8 cellular contexts compared by ENCODE assay signal in genomic region chr9:89319015-89319905, GRCh38. TPM values are rescaled to one million over a fixed set of nuclear protein-coding genes. Genes with fewer than 3 reads are reported as not detected.
A peak's percentile ranks its signal among the peaks of the same experiment; 100 is the strongest.
DNase-seq lines count a peak whose midpoint lies in the region; ATAC-seq and TF ChIP-seq lines count a peak whose summit lies in the region.

No MANE protein-coding gene starts in this region.

- ATAC-seq in HG02610 (IDR thresholded peaks at IDR 0.05; ENCODE audit: unreplicated experiment), result no peak

- H3K23ac ChIP-seq in mesenchymal stem cell (ENCODE audit: low read length in 2 of 2), result no peak overlapping the region

- H2AFZ ChIP-seq in mesenchymal stem cell (ENCODE audit: low read depth, low read length), result no peak overlapping the region

- TF ChIP-seq CTCF in BJ (IDR thresholded peaks at IDR 0.05; ENCODE audit: insufficient read depth, low read depth, low read length) (no peak), MCF 10A (IDR thresholded peaks at IDR 0.05; ENCODE audit: unreplicated experiment) (peak; percentile 57), vagina (IDR thresholded peaks at IDR 0.05) (peak in 1 of 3 experiments; percentile 1)

- intact Hi-C loops in MCF 10A (cut with micrococcal nuclease), result loop anchor here (1.0 kb wide), 1 partner anchor 230 kb away; no protein-coding TSS in a partner anchor
- intact Hi-C loops in vagina (cut with DNase I), result no loop called here

- peaks cover 40 to 58% (median 43%) of the 10 kb centered on the region in 3 donors for H3K4me1 Mint-ChIP-seq in IgD-negative memory B cell
- peaks cover 36% of the 10 kb centered on the region for H3K4me1 Mint-ChIP-seq in MCF 10A (ENCODE audit: insufficient read depth, unreplicated experiment)

- H3K27ac ChIP-seq in mesenchymal stem cell (ENCODE audit: low read length, poor library complexity, severe bottlenecking), result peak overlapping the region; percentile 80
- peak overlapping the region; percentile 98 for H3K27ac ChIP-seq in vagina

- TSS peak; percentile 32 for BruUV-seq in MCF 10A (replicated peaks; lab: Mats Ljungman, UMichigan)

- H3K18ac ChIP-seq in mesenchymal stem cell (ENCODE audit: low read depth in 1 of 2, low read length in 2 of 2), result no peak overlapping the region

- H2BK5ac ChIP-seq in mesenchymal stem cell (ENCODE audit: low read depth, low read length, poor library complexity, severe bottlenecking), result no peak overlapping the region

- no peak overlapping the region for H3K4ac ChIP-seq in mesenchymal stem cell (ENCODE audit: low read depth in 1 of 2, low read length in 2 of 2)

- no peaks in the 10 kb centered on the region for H3K9me3 ChIP-seq in mesenchymal stem cell (ENCODE audit: control insufficient read depth, low read length)
- H3K9me3 ChIP-seq in vagina, result no peaks in the 10 kb centered on the region

- H3K27me3 ChIP-seq in BJ (ENCODE audit: control insufficient read depth, insufficient read depth, low read length) (no peaks in the 10 kb centered on the region), mesenchymal stem cell (ENCODE audit: control insufficient read depth in 1 of 2, insufficient read depth in 1 of 2, low read length in 2 of 2) (no peaks in the 10 kb centered on the region), vagina (no peaks in the 10 kb centered on the region)

- H3K4me2 ChIP-seq in mesenchymal stem cell (ENCODE audit: low read length, poor library complexity, severe bottlenecking), result peak overlapping the region; percentile 69

- no peaks in the 10 kb centered on the region for H3K36me3 Mint-ChIP-seq in IgD-negative memory B cell
- peaks cover 31% of the 10 kb centered on the region for H3K36me3 Mint-ChIP-seq in MCF 10A (ENCODE audit: insufficient read depth, unreplicated experiment)

- peak overlapping the region; percentile 96 to 99 (median 97) for H3K27ac Mint-ChIP-seq in IgD-negative memory B cell
- peak overlapping the region; percentile 97 for H3K27ac Mint-ChIP-seq in MCF 10A (ENCODE audit: low read depth, unreplicated experiment)

- DNase-seq in BJ (ENCODE audit: low read depth) (no peak), MCF 10A (ENCODE audit: unreplicated experiment) (peak; percentile 9), mesenchymal stem cell (no peak), vagina (ENCODE audit: extremely low spot score in 2 of 2) (no peak), epidermal melanocyte (ENCODE audit: insufficient read length, low spot score) (no peak), inferior parietal cortex (ENCODE audit: extremely low spot score) (no peak)

- H3K36me3 ChIP-seq in BJ (ENCODE audit: control insufficient read depth, insufficient read depth, low read length) (no peaks in the 10 kb centered on the region), mesenchymal stem cell (ENCODE audit: control insufficient read depth in 1 of 2, insufficient read depth in 2 of 2, low read depth in 1 of 2, low read length in 2 of 2) (peaks cover 0 to 33% of the 10 kb centered on the region in 2 experiments), vagina (peaks cover 0 to 4% of the 10 kb centered on the region in 2 donors)

- H3K4me3 ChIP-seq in BJ (ENCODE audit: low read depth, low read length), result peak overlapping the region; percentile 77
- H3K4me3 ChIP-seq in mesenchymal stem cell (ENCODE audit: insufficient read depth in 1 of 2, low read depth in 1 of 2, low read length in 2 of 2), result peak overlapping the region in 1 of 2 experiments; percentile 93
- peak overlapping the region; percentile 58 to 66 for H3K4me3 ChIP-seq in vagina

- H2BK15ac ChIP-seq in mesenchymal stem cell (ENCODE audit: low read depth, poor library complexity, severe bottlenecking), result no peak overlapping the region

- no peak overlapping the region for H2BK12ac ChIP-seq in mesenchymal stem cell (ENCODE audit: low read length in 2 of 2)

- no peak for TF ChIP-seq POLR2A in vagina (IDR thresholded peaks at IDR 0.05)

- H3K27me3 Mint-ChIP-seq in IgD-negative memory B cell (no peaks in the 10 kb centered on the region), MCF 10A (ENCODE audit: insufficient read depth, unreplicated experiment) (no peaks in the 10 kb centered on the region)

- H2AK5ac ChIP-seq in mesenchymal stem cell (ENCODE audit: low read length, severe bottlenecking), result no peak overlapping the region

- H3K14ac ChIP-seq in mesenchymal stem cell (ENCODE audit: low read length in 2 of 2), result no peak overlapping the region

- CTCF ChIA-PET in BJ (lab: Yijun Ruan, JAX) (interaction anchor here (0.6 to 9.0 kb wide), 6 partner anchors 13 to 237 kb away, joined by 3 to 45 read pairs (median 3); no protein-coding TSS in a partner anchor), MCF 10A (lab: Yijun Ruan, JAX) (interaction anchor here (0.6 to 2.4 kb wide), 4 partner anchors 162 to 234 kb away, joined by 3 to 16 read pairs (median 3); no protein-coding TSS in a partner anchor)

- H3K9me3 Mint-ChIP-seq in IgD-negative memory B cell (no peaks in the 10 kb centered on the region), MCF 10A (ENCODE audit: unreplicated experiment) (no peaks in the 10 kb centered on the region)

- H3K9ac ChIP-seq in mesenchymal stem cell (ENCODE audit: low read length), result peak overlapping the region; percentile 96

- WGBS in mesenchymal stem cell, result 13% methylated on average over 7 of the region's 13 CpGs

- no peak overlapping the region for H2BK120ac ChIP-seq in mesenchymal stem cell (ENCODE audit: low read depth, low read length)

- H3K79me1 ChIP-seq in mesenchymal stem cell (replicated peaks; ENCODE audit: low read length, poor library complexity, severe bottlenecking), result peaks cover 15% of the 10 kb centered on the region

- POLR2A ChIA-PET in BJ (lab: Charles Lee) (no interaction called here), MCF 10A (lab: Yijun Ruan, JAX) (interaction anchor here (0.6 to 3.2 kb wide), 14 partner anchors 9 to 369 kb away, joined by 3 to 13 read pairs (median 3); partner anchors contain the start of gene CKS2)

- H3K4me1 ChIP-seq in mesenchymal stem cell (ENCODE audit: control insufficient read depth, insufficient read depth, low read depth, low read length) (peaks cover 9% of the 10 kb centered on the region), vagina (peaks cover 49% of the 10 kb centered on the region)

- no peak overlapping the region for H4K91ac ChIP-seq in mesenchymal stem cell (ENCODE audit: low read length)

- H3K4me3 Mint-ChIP-seq in IgD-negative memory B cell, result peak overlapping the region; percentile 92 to 99 (median 96)
- H3K4me3 Mint-ChIP-seq in MCF 10A (ENCODE audit: unreplicated experiment), result peak overlapping the region; percentile 88

- H4K8ac ChIP-seq in mesenchymal stem cell (ENCODE audit: low read length), result no peak overlapping the region

RNA-seq across cellular contexts. Expression of gene SECISBP2, which starts 1.0 kb away (rescaled TPM):
- polyA plus RNA-seq in BJ (2011; rRNA removed), result 14.3 and 14.4 TPM in 2 replicates
- 12.5 and 13.1 TPM in 2 replicates for polyA minus RNA-seq in BJ (2011; rRNA and poly(A)+ RNA removed)
- polyA plus RNA-seq in IgD-negative memory B cell, result 30.6 TPM
- 36.4 and 38.9 TPM in 2 replicates for total RNA-seq in MCF 10A (2022)
- polyA plus RNA-seq in mesenchymal stem cell (2013, experiment 1 of 2), result 20.4 TPM
- polyA plus RNA-seq in mesenchymal stem cell (2013, experiment 2 of 2), result 18.6 TPM
- 51.1 TPM for total RNA-seq in vagina

RNA-seq across cellular contexts. Expression of gene CKS2, which starts 8.3 kb away (rescaled TPM):
- 128 and 135 TPM in 2 replicates for polyA plus RNA-seq in BJ (2011; rRNA removed)
- polyA minus RNA-seq in BJ (2011; rRNA and poly(A)+ RNA removed), result 52.9 and 76.7 TPM in 2 replicates
- 61.3 TPM for polyA plus RNA-seq in IgD-negative memory B cell
- total RNA-seq in MCF 10A (2022), result 82.2 and 90.4 TPM in 2 replicates
- polyA plus RNA-seq in mesenchymal stem cell (2013, experiment 1 of 2), result 74.4 TPM
- polyA plus RNA-seq in mesenchymal stem cell (2013, experiment 2 of 2), result 72.6 TPM
- 14.7 TPM for total RNA-seq in vagina
